Comparison of ENCODE assay signal across 20 cellular contexts in the genomic region with DNA sequence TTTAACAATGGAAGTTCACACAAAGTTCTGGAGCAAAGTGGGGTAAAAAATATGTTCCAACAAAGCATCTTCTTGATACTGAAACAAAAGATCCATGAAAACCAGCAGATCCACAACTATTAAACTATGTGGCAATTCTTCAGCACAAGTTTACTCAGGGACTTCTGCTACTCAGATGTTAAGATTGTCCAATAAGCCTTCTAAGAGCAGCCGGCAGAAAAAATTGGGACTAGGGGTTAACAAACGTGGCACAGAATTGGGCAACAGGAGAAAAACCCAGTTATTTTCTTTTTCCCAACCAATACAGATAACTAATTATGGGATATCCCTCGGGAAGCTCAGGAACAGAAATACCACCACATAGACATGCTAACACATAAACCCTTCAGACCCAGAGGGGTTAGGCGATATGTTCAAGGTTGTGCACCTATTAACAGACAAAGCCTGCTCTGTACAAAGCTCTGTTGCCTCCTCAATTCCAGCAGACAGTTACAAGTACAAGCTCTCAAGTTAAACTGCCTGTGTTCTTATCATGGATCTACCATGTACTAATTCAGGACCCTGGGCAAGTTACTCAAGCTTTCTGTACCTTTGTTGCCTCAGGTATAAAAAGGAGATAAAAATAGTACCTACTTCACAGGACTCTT. TPM values are rescaled to one million over a fixed set of nuclear protein-coding genes. Genes with fewer than 3 reads are reported as not detected.
DNase-seq lines count a peak whose midpoint lies in the region; ATAC-seq and TF ChIP-seq lines count a peak whose summit lies in the region.
"Had no signal": no experiment of that assay in that cellular context is flagged by ENCODE, and none has a peak within 500 bp of the region (broad histone marks: within the 10 kb centered on the region; RNA-seq: fewer than 3 reads in every experiment).

No MANE protein-coding gene starts in this region.

- H3F3A ChIP-seq in MM.1S (ENCODE audit: insufficient read depth, low read length) = peaks cover 22% of the 10 kb centered on the region

- H3K27ac ChIP-seq in muscle layer of colon (ENCODE audit: low read depth, low read length) = peak overlapping the region; percentile 61
- peak overlapping the region; percentile 22 for H3K27ac ChIP-seq in thymus (ENCODE audit: low read depth)
- no peak overlapping the region for H3K27ac ChIP-seq in MM.1S (ENCODE audit: low read length)
- H3K27ac ChIP-seq: BLaER1 treated with 17β-estradiol and CSF1 and Interleukin-3, amounts not matched to agents 10 nM and 100 nM; hepatocyte had no signal

- no peak for TF ChIP-seq CTCF in MM.1S (IDR thresholded peaks at IDR 0.05; ENCODE audit: low read length)

- H3K9me3 ChIP-seq in T-helper 17 cell (ENCODE audit: control insufficient read depth, low read length, poor library complexity, severe bottlenecking) (no peaks in the 10 kb centered on the region), muscle layer of colon (ENCODE audit: low read length) (no peaks in the 10 kb centered on the region), thymus (ENCODE audit: control insufficient read depth) (no peaks in the 10 kb centered on the region), MM.1S (replicated peaks; ENCODE audit: insufficient read depth, low read length) (no peaks in the 10 kb centered on the region)
- H3K9me3 ChIP-seq: BLaER1 treated with 17β-estradiol and CSF1 and Interleukin-3, amounts not matched to agents 10 nM and 100 nM had no signal

- peak overlapping the region; percentile 41 for H3K27ac Mint-ChIP-seq in T-helper 17 cell
- H3K27ac Mint-ChIP-seq: stimulated activated naive CD8-positive, alpha-beta T cell treated with anti-CD3 and anti-CD28 coated beads, Interleukin-15, amount 100 ng/mL, for 72 hours had no signal

- peaks cover 45% of the 10 kb centered on the region for H3K4me1 Mint-ChIP-seq in T-helper 17 cell

- H3K9me2 ChIP-seq in MM.1S (replicated peaks; ENCODE audit: insufficient read depth, low read length) = no peaks in the 10 kb centered on the region

- 97% methylated on average over 4 of the region's 4 CpGs for WGBS in thymus

- H3K4me1 ChIP-seq in muscle layer of colon (ENCODE audit: insufficient read depth, low read length) = peaks cover 66% of the 10 kb centered on the region
- H3K4me1 ChIP-seq in thymus (ENCODE audit: control insufficient read depth, insufficient read depth, low read length) = peaks cover 3% of the 10 kb centered on the region
- peaks cover 38% of the 10 kb centered on the region for H3K4me1 ChIP-seq in MM.1S (ENCODE audit: low read length)

- H3K27me3 Mint-ChIP-seq in T-helper 17 cell = no peaks in the 10 kb centered on the region
- H3K27me3 Mint-ChIP-seq: stimulated activated naive CD8-positive, alpha-beta T cell treated with anti-CD3 and anti-CD28 coated beads, Interleukin-15, amount 100 ng/mL, for 72 hours had no signal

- ATAC-seq in T-helper 17 cell (no peak), GM19395 (IDR thresholded peaks at IDR 0.05; ENCODE audit: unreplicated experiment) (no peak)
- ATAC-seq: HCT116; stimulated activated naive CD8-positive, alpha-beta T cell treated with anti-CD3 and anti-CD28 coated beads, Interleukin-15, amount 100 ng/mL, for 72 hours had no signal

- H3K9ac ChIP-seq in muscle layer of colon (ENCODE audit: low read length) (peak overlapping the region; percentile 16), MM.1S (ENCODE audit: low read length) (no peak overlapping the region)

- H3K36me3 Mint-ChIP-seq in T-helper 17 cell (ENCODE audit: low read depth) = peaks cover 10% of the 10 kb centered on the region

- H3K4me3 ChIP-seq in muscle layer of colon (ENCODE audit: low read depth in 1 of 2, low read length in 2 of 2) (no peak overlapping the region), thymus (ENCODE audit: low read length) (no peak overlapping the region), MM.1S (ENCODE audit: low read length) (no peak overlapping the region)
- H3K4me3 ChIP-seq: BLaER1 treated with 17β-estradiol and CSF1 and Interleukin-3, amounts not matched to agents 10 nM and 100 nM; hepatocyte had no signal

- H3K4me2 ChIP-seq in MM.1S (ENCODE audit: low read depth, low read length) = no peak overlapping the region
- H3K4me2 ChIP-seq: BLaER1 treated with 17β-estradiol and CSF1 and Interleukin-3, amounts not matched to agents 10 nM and 100 nM; hepatocyte had no signal

- H3K27me3 ChIP-seq in muscle layer of colon (ENCODE audit: control insufficient read depth in 1 of 2, insufficient read depth in 2 of 2, low read length in 2 of 2) (no peaks in the 10 kb centered on the region), thymus (ENCODE audit: control insufficient read depth, insufficient read depth) (no peaks in the 10 kb centered on the region), MM.1S (replicated peaks; ENCODE audit: insufficient read depth, low read length) (no peaks in the 10 kb centered on the region)
- H3K27me3 ChIP-seq: BLaER1 treated with 17β-estradiol and CSF1 and Interleukin-3, amounts not matched to agents 10 nM and 100 nM; hepatocyte had no signal

- peaks cover 30% of the 10 kb centered on the region for H4K20me1 ChIP-seq in MM.1S (ENCODE audit: insufficient read depth, low read length)

- DNase-seq in T-helper 17 cell (no peak), fibroblast of gingiva (ENCODE audit: low read depth) (peak; percentile 57), hypothalamus (lab: John Stamatoyannopoulos, UW) (no peak), MM.1S (no peak)
- DNase-seq: activated CD4-positive, alpha-beta T cell treated with anti-CD3 and anti-CD28 coated beads for 1 hour; aorta; cortex of kidney; erythroblast; left cardiac atrium; NCI-H187; NCI-H446 treated with DMSO at 0.1 percent for 48 hours; SHP77 treated with DMSO at 0.1 percent for 48 hours; stimulated activated CD4-positive, alpha-beta T cell treated with anti-CD3 and anti-CD28 coated beads, Interleukin-15, amount 100 ng/mL, for 24 hours; stimulated activated naive CD8-positive, alpha-beta T cell treated with anti-CD3 and anti-CD28 coated beads, Interleukin-15, amount 100 ng/mL, for 72 hours had no signal

- no peak overlapping the region for H2AFZ ChIP-seq in MM.1S (ENCODE audit: low read length)
- H2AFZ ChIP-seq: hepatocyte had no signal

- H3K36me3 ChIP-seq in muscle layer of colon (ENCODE audit: insufficient read depth, low read length) (peaks cover 38% of the 10 kb centered on the region), thymus (ENCODE audit: control insufficient read depth, insufficient read depth) (peaks cover 10% of the 10 kb centered on the region), MM.1S (replicated peaks; ENCODE audit: insufficient read depth, low read length) (peaks cover 78% of the 10 kb centered on the region)

- H3K4me3 Mint-ChIP-seq in T-helper 17 cell = no peak overlapping the region
- H3K4me3 Mint-ChIP-seq: stimulated activated naive CD8-positive, alpha-beta T cell treated with anti-CD3 and anti-CD28 coated beads, Interleukin-15, amount 100 ng/mL, for 72 hours had no signal

- H3K79me2 ChIP-seq in MM.1S (ENCODE audit: low read length) = peaks cover 100% of the 10 kb centered on the region

RNA-seq across cellular contexts. Expression of gene SSR3, which starts 6.8 kb away (rescaled TPM):
- total RNA-seq in T-helper 17 cell = 10 to 100 TPM; 93.4 to 94.3 TPM
- polyA plus RNA-seq in thymus = 83.6 TPM
